Comparison of ENCODE assay signal across 11 cellular contexts in genomic region chr12:106584104-106585064, GRCh38. TPM values are rescaled to one million over a fixed set of nuclear protein-coding genes. Genes with fewer than 3 reads are reported as not detected.
DNase-seq lines count a peak whose midpoint lies in the region; ATAC-seq and TF ChIP-seq lines count a peak whose summit lies in the region.
"Had no signal": no experiment of that assay in that cellular context is flagged by ENCODE, and none has a peak within 500 bp of the region (broad histone marks: within the 10 kb centered on the region; RNA-seq: fewer than 3 reads in every experiment).

No MANE protein-coding gene starts in this region.

- ATAC-seq in body of pancreas = no peak

- peaks cover 54% of the 10 kb centered on the region for H3K27me3 ChIP-seq in effector memory CD4-positive, alpha-beta T cell (replicated peaks; ENCODE audit: control insufficient read depth, insufficient read depth, low read length, poor library complexity, severe bottlenecking)
- peaks cover 0 to 30% of the 10 kb centered on the region in 2 donors for H3K27me3 ChIP-seq in body of pancreas

- H3K27ac ChIP-seq in effector memory CD4-positive, alpha-beta T cell (ENCODE audit: insufficient read depth, low read length, poor library complexity, severe bottlenecking) = no peak overlapping the region
- no peak overlapping the region for H3K27ac ChIP-seq in body of pancreas

- intact Hi-C loops in body of pancreas (cut with DNase I) = no loop called here

- no peaks in the 10 kb centered on the region for H3K9me3 ChIP-seq in effector memory CD4-positive, alpha-beta T cell (ENCODE audit: control insufficient read depth, low read length)
- H3K9me3 ChIP-seq in body of pancreas = no peaks in the 10 kb centered on the region

- H3K36me3 ChIP-seq in effector memory CD4-positive, alpha-beta T cell (ENCODE audit: control insufficient read depth, insufficient read depth, low read length) = no peaks in the 10 kb centered on the region
- H3K36me3 ChIP-seq in body of pancreas (replicated peaks in 1 of 2; ENCODE audit: insufficient read depth in 1 of 2, low read depth in 2 of 2) = no peaks in the 10 kb centered on the region

- no peak for TF ChIP-seq POLR2A in body of pancreas (IDR thresholded peaks at IDR 0.05)

- peaks cover 33% of the 10 kb centered on the region for H3K4me1 ChIP-seq in effector memory CD4-positive, alpha-beta T cell (ENCODE audit: control insufficient read depth, insufficient read depth, low read length, poor library complexity, severe bottlenecking)
- H3K4me1 ChIP-seq in body of pancreas = peaks cover 53% of the 10 kb centered on the region

- DNase-seq in NCI-H82 (lab: John Stamatoyannopoulos, UW) (peak; percentile 30), NCI-H82 treated with DMSO at 0.1 percent for 48 hours (lab: John Stamatoyannopoulos, UW; ENCODE audit: unreplicated experiment) (no peak), NCI-H345 treated with DMSO at 0.1 percent for 48 hours (lab: John Stamatoyannopoulos, UW; ENCODE audit: unreplicated experiment) (peak; percentile 24), retina (peak; percentile 76), germinal center (ENCODE audit: low spot score) (no peak), body of pancreas (no peak)
- DNase-seq in effector memory CD4-positive, alpha-beta T cell = no peak
- DNase-seq in activated CD4-positive, CD25-positive, alpha-beta regulatory T cell treated with anti-CD3 and anti-CD28 coated beads, Interleukin-2, amount 50 U/mL, for 72 hours = no peak
- DNase-seq: RPMI8226 had no signal

- peak overlapping the region; percentile 51 for H3K4me3 ChIP-seq in effector memory CD4-positive, alpha-beta T cell (ENCODE audit: insufficient read depth, low read depth, low read length, poor library complexity, severe bottlenecking)
- no peak overlapping the region for H3K4me3 ChIP-seq in body of pancreas

- 6 to 15% methylated on average over 39 to 41 of the region's 41 CpGs for WGBS in body of pancreas, 2 donors

- TF ChIP-seq CTCF in body of pancreas (IDR thresholded peaks at IDR 0.05) = no peak

RNA-seq across cellular contexts. Expression of gene RFX4, which starts 1.6 kb away (rescaled TPM):
- total RNA-seq in body of pancreas = not detected
- total RNA-seq: dermis microvascular lymphatic vessel endothelial cell, renal cortical epithelial cell had no signal

Comparison
In these comparisons a context has a peak if more than half of its experiments do, and no peak if none do; other contexts are left out.
1. DNase-seq: peak in NCI-H82 (single experiment), NCI-H345 treated with DMSO at 0.1 percent for 48 hours (single experiment) and retina (single experiment); none in NCI-H82 treated with DMSO at 0.1 percent for 48 hours (single experiment), effector memory CD4-positive, alpha-beta T cell (0 of 3), germinal center (single experiment), body of pancreas (0 of 4) and activated CD4-positive, CD25-positive, alpha-beta regulatory T cell treated with anti-CD3 and anti-CD28 coated beads, Interleukin-2, amount 50 U/mL, for 72 hours (single experiment).